ENCODE assay signal across 1 cellular context in genomic region chr1:155083865-155084721, GRCh38.
TF ChIP-seq lines count a peak whose summit lies in the region.

No MANE protein-coding gene starts in this region.

TF ChIP-seq in SK-N-SH, 30 proteins besides CTCF, POLR2A, EP300 and RAD21 (continued from another document):
- TF ChIP-seq MXI1 (IDR thresholded peaks at IDR 0.05; ENCODE audit: low read depth, low read length), result no peak; the same call in 1 of the 2 replicates
- TF ChIP-seq REST (IDR thresholded peaks at IDR 0.05; ENCODE audit: low read depth, low read length), result no peak
- peak; percentile 84 for TF ChIP-seq NFIC (IDR thresholded peaks at IDR 0.05; ENCODE audit: borderline replicate concordance)
